8 cellular contexts compared by ENCODE assay signal in genomic region chr11:124717786-124718634, GRCh38. TPM values are rescaled to one million over a fixed set of nuclear protein-coding genes. Genes with fewer than 3 reads are reported as not detected.
DNase-seq lines count a peak whose midpoint lies in the region; ATAC-seq and TF ChIP-seq lines count a peak whose summit lies in the region.

No MANE protein-coding gene starts in this region.

- H3K36me3 ChIP-seq in colonic mucosa: no peaks in the 10 kb centered on the region
- no peaks in the 10 kb centered on the region for H3K36me3 ChIP-seq in lower lobe of right lung
- H3K36me3 ChIP-seq in thyroid gland: no peaks in the 10 kb centered on the region

- H3K27me3 ChIP-seq in colonic mucosa (peaks cover 24% of the 10 kb centered on the region), lower lobe of right lung (ENCODE audit: low read depth) (peaks cover 11% of the 10 kb centered on the region), thyroid gland (no peaks in the 10 kb centered on the region)

- no peak for TF ChIP-seq CTCF in colonic mucosa (IDR thresholded peaks at IDR 0.05)
- no peak for TF ChIP-seq CTCF in lower lobe of right lung (IDR thresholded peaks at IDR 0.05)
- TF ChIP-seq CTCF in thyroid gland (IDR thresholded peaks at IDR 0.05): no peak

- H3K27ac ChIP-seq in colonic mucosa (no peak overlapping the region), lower lobe of right lung (peak overlapping the region; percentile 81), thyroid gland (no peak overlapping the region)

- H3K4me3 ChIP-seq in colonic mucosa: peak overlapping the region; percentile 38
- peak overlapping the region; percentile 54 for H3K4me3 ChIP-seq in lower lobe of right lung
- peak overlapping the region in 1 of 3 donors; percentile 11 for H3K4me3 ChIP-seq in thyroid gland (replicated peaks in 1 of 3)

- ATAC-seq in GM19438 (IDR thresholded peaks at IDR 0.05; ENCODE audit: low read depth, unreplicated experiment) (peak; percentile 47), lower lobe of right lung (peak; percentile 85 to 90), HG03280 (IDR thresholded peaks at IDR 0.05; ENCODE audit: unreplicated experiment) (no peak)

- intact Hi-C loops in colonic mucosa (cut with DNase I) (no loop called here), lower lobe of right lung (cut with DNase I) (no loop called here), thyroid gland (cut with DNase I) (no loop called here)

- DNase-seq in Ammon's horn (ENCODE audit: low spot score) (peak; percentile 30), RPMI7951 (ENCODE audit: low read depth) (peak; percentile 48), colonic mucosa (no peak), lower lobe of right lung (peak; percentile 62), thyroid gland (peak; percentile 26 to 29), NCI-H187 treated with DMSO at 0.1 percent for 48 hours (lab: John Stamatoyannopoulos, UW) (no peak)

- peaks cover 8% of the 10 kb centered on the region for H3K4me1 ChIP-seq in colonic mucosa
- peaks cover 24% of the 10 kb centered on the region for H3K4me1 ChIP-seq in lower lobe of right lung
- H3K4me1 ChIP-seq in thyroid gland: peaks cover 5% of the 10 kb centered on the region in 2 donors

- H3K9ac ChIP-seq in colonic mucosa (ENCODE audit: low read depth in 2 of 2, low read length in 2 of 2): no peak overlapping the region

- TF ChIP-seq POLR2A in thyroid gland (IDR thresholded peaks at IDR 0.05): no peak

- 1 to 3% methylated on average over 18 to 36 of the region's 45 CpGs for WGBS in thyroid gland, 2 donors

- H3K9me3 ChIP-seq in colonic mucosa (no peaks in the 10 kb centered on the region), lower lobe of right lung (no peaks in the 10 kb centered on the region), thyroid gland (no peaks in the 10 kb centered on the region)

RNA-seq across cellular contexts. Expression of gene NRGN, which starts 21.7 kb away (rescaled TPM):
- 1.9 and 3.2 TPM in 2 replicates for total RNA-seq in RPMI7951 (2014; rRNA removed; shearing (Covaris generic))
- total RNA-seq in colonic mucosa (10 to 100 TPM in 1 of 2 donors, 1 to 10 TPM in 1; 3.1 to 11.1 TPM), lower lobe of right lung (99.1 TPM), thyroid gland (1 to 10 TPM in 3 of 4 donors, under 1 TPM in 1; 0.40 to 3.6 (median 2.7) TPM)

RNA-seq across cellular contexts. Expression of gene VSIG2, which starts 34.0 kb away (rescaled TPM):
- not detected in 2 replicates for total RNA-seq in RPMI7951 (2014; rRNA removed; shearing (Covaris generic))
- total RNA-seq in colonic mucosa: 100 to 1,000 TPM; 122 to 155 TPM
- 30.5 TPM for total RNA-seq in lower lobe of right lung
- 10 to 100 TPM; 23.7 to 54.5 (median 28.8) TPM for total RNA-seq in thyroid gland

RNA-seq across cellular contexts. Expression of gene ESAM, which starts 44.1 kb away (rescaled TPM):
- total RNA-seq in RPMI7951 (2014; rRNA removed; shearing (Covaris generic)): not detected in 2 replicates
- total RNA-seq in colonic mucosa (10 to 100 TPM; 10.4 to 15.7 TPM), lower lobe of right lung (131 TPM), thyroid gland (100 to 1,000 TPM; 188 to 294 (median 243) TPM)

RNA-seq across cellular contexts. Expression of gene SPA17, which starts 44.3 kb away (rescaled TPM):
- total RNA-seq in RPMI7951 (2014; rRNA removed; shearing (Covaris generic)): 21.7 and 27.3 TPM in 2 replicates
- total RNA-seq in colonic mucosa (10 to 100 TPM in 1 of 2 donors, 1 to 10 TPM in 1; 8.4 to 10.7 TPM), lower lobe of right lung (8.5 TPM), thyroid gland (10 to 100 TPM; 13.8 to 25.2 (median 23.6) TPM)

RNA-seq across cellular contexts. Expression of gene SIAE, which starts 44.5 kb away (rescaled TPM):
- total RNA-seq in RPMI7951 (2014; rRNA removed; shearing (Covaris generic)): 6.7 and 12.0 TPM in 2 replicates
- total RNA-seq in colonic mucosa: 100 to 1,000 TPM; 128 to 236 TPM
- 41.4 TPM for total RNA-seq in lower lobe of right lung
- 10 to 100 TPM; 33.9 to 52.5 (median 41.6) TPM for total RNA-seq in thyroid gland

Comparison
In these comparisons a context has a peak if more than half of its experiments do, and no peak if none do; other contexts are left out.
1. DNase-seq: peak in Ammon's horn (single experiment), RPMI7951 (single experiment), lower lobe of right lung (single experiment) and thyroid gland (2 of 2); none in colonic mucosa (single experiment) and NCI-H187 treated with DMSO at 0.1 percent for 48 hours (single experiment).
2. RNA of gene VSIG2, which starts 34.0 kb away (total RNA-seq): 122 to 155 TPM in colonic mucosa, 23.7 to 54.5 TPM in thyroid gland and 30.5 TPM in lower lobe of right lung (single experiment); not detected in RPMI7951; every median in the first group is over 10 times any median in the second.
3. RNA of gene ESAM, which starts 44.1 kb away (total RNA-seq): 188 to 294 TPM in thyroid gland, 131 TPM in lower lobe of right lung (single experiment) and 10.4 to 15.7 TPM in colonic mucosa; not detected in RPMI7951; every median in the first group is over 10 times any median in the second.